ENCODE assay signal across 12 cellular contexts in genomic region chr7:47988496-47989386, GRCh38. TPM values are rescaled to one million over a fixed set of nuclear protein-coding genes. Genes with fewer than 3 reads are reported as not detected.
DNase-seq lines count a peak whose midpoint lies in the region; ATAC-seq and TF ChIP-seq lines count a peak whose summit lies in the region.
"Had no signal": no experiment of that assay in that cellular context is flagged by ENCODE, and none has a peak within 500 bp of the region (broad histone marks: within the 10 kb centered on the region; RNA-seq: fewer than 3 reads in every experiment).

No MANE protein-coding gene starts in this region.

- DNase-seq in BJ (ENCODE audit: low read depth), result no peak
- DNase-seq in HFFc6, result peak; percentile 4
- no peak for DNase-seq in hepatocyte (ENCODE audit: low spot score)
- DNase-seq in aorta, result no peak
- DNase-seq in activated CD4-positive, alpha-beta T cell treated with anti-CD3 and anti-CD28 coated beads for 1 hour, result no peak
- DNase-seq in GDM1 (lab: John Stamatoyannopoulos, UW), result no peak
- DNase-seq: activated CD4-positive, alpha-beta T cell treated with anti-CD3 and anti-CD28 coated beads, Interleukin-2, amount 50 U/mL, for 48 hours; dorsolateral prefrontal cortex; stimulated activated CD4-positive, alpha-beta T cell treated with anti-CD3 and anti-CD28 coated beads, Interleukin-4, amount 100 ng/mL, for 1 hour had no signal

- peak; percentile 51 for TF ChIP-seq CTCF in BJ (IDR thresholded peaks at IDR 0.05; ENCODE audit: insufficient read depth, low read depth, low read length)
- TF ChIP-seq CTCF in HFFc6 (IDR thresholded peaks at IDR 0.05), result peak; percentile 74
- peak; percentile 37 for TF ChIP-seq CTCF in hepatocyte (IDR thresholded peaks at IDR 0.05; ENCODE audit: poor library complexity)

- H3K4me1 ChIP-seq in hepatocyte (ENCODE audit: insufficient read depth) (peaks cover 7% of the 10 kb centered on the region), aorta (ENCODE audit: control insufficient read depth in 1 of 2, insufficient read depth in 2 of 2, low read length in 2 of 2) (no peaks in the 10 kb centered on the region)

- H3K36me3 Mint-ChIP-seq in HFFc6 (ENCODE audit: low read depth), result no peaks in the 10 kb centered on the region

- H3K4me3 Mint-ChIP-seq in HFFc6, result no peak overlapping the region

- no peaks in the 10 kb centered on the region for H3K9me3 Mint-ChIP-seq in HFFc6

- H3K9me3 ChIP-seq in hepatocyte (ENCODE audit: low read depth), result no peaks in the 10 kb centered on the region
- no peaks in the 10 kb centered on the region for H3K9me3 ChIP-seq in aorta (ENCODE audit: control insufficient read depth, low read length)

- CTCF ChIA-PET in BJ (lab: Yijun Ruan, JAX), result interaction anchor here (0.7 to 2.7 kb wide), 16 partner anchors 10 to 233 kb away, joined by 3 to 35 read pairs (median 4); no protein-coding TSS in a partner anchor

- H4K20me1 ChIP-seq in hepatocyte (ENCODE audit: insufficient read depth, poor library complexity, severe bottlenecking), result no peaks in the 10 kb centered on the region

- H3K27me3 Mint-ChIP-seq in HFFc6 (ENCODE audit: insufficient read depth), result peaks cover 1% of the 10 kb centered on the region; the same call in 1 of the 2 replicates

- WGBS in hepatocyte (ENCODE audit: low lambda C conversion rate, missing lambda C conversion rate), result 76% methylated on average over 8 of the region's 8 CpGs
- WGBS in aorta, 2 donors, result 75 to 76% methylated on average over 8 of the region's 8 CpGs

- no peak overlapping the region for H3K4me3 ChIP-seq in BJ (ENCODE audit: low read depth, low read length)
- H3K4me3 ChIP-seq in hepatocyte, result no peak overlapping the region
- H3K4me3 ChIP-seq in aorta (ENCODE audit: low read length in 2 of 2), result no peak overlapping the region
- H3K4me3 ChIP-seq: dorsolateral prefrontal cortex, lung had no signal

- H3K36me3 ChIP-seq in BJ (ENCODE audit: control insufficient read depth, insufficient read depth, low read length) (no peaks in the 10 kb centered on the region), hepatocyte (replicated peaks; ENCODE audit: insufficient read depth, low read depth) (no peaks in the 10 kb centered on the region), aorta (ENCODE audit: control insufficient read depth in 1 of 2, insufficient read depth in 2 of 2, low read length in 1 of 2) (no peaks in the 10 kb centered on the region)

- H3K4me1 Mint-ChIP-seq in HFFc6 (ENCODE audit: low read depth), result peaks cover 18% of the 10 kb centered on the region

- no peaks in the 10 kb centered on the region for H3K79me2 ChIP-seq in hepatocyte

- H3K27ac ChIP-seq in hepatocyte, result peak overlapping the region; percentile 93
- H3K27ac ChIP-seq in aorta (ENCODE audit: low read depth in 1 of 2, low read length in 2 of 2), result no peak overlapping the region
- H3K27ac ChIP-seq: dorsolateral prefrontal cortex had no signal

- peak overlapping the region; percentile 7 for H2AFZ ChIP-seq in hepatocyte

- H3K27me3 ChIP-seq in BJ (ENCODE audit: control insufficient read depth, insufficient read depth, low read length) (no peaks in the 10 kb centered on the region), hepatocyte (no peaks in the 10 kb centered on the region), aorta (ENCODE audit: control insufficient read depth in 1 of 2, insufficient read depth in 2 of 2, low read length in 1 of 2) (no peaks in the 10 kb centered on the region)
- H3K27me3 ChIP-seq: dorsolateral prefrontal cortex had no signal

- ATAC-seq in SK-N-SH treated with all-trans-retinoic acid at 6 μM for 48 hours (peak; percentile 84), aorta (ENCODE audit: low FRiP score) (no peak), HG03097 (IDR thresholded peaks at IDR 0.05; ENCODE audit: low FRiP score, unreplicated experiment) (no peak)

- POLR2A ChIA-PET in BJ (lab: Charles Lee), result no interaction called here

- no peak overlapping the region for H3K27ac Mint-ChIP-seq in HFFc6

- H3K9me2 ChIP-seq in hepatocyte (replicated peaks; ENCODE audit: insufficient read depth), result no peaks in the 10 kb centered on the region

- no peak overlapping the region for H3K4me2 ChIP-seq in hepatocyte

- intact Hi-C loops in aorta (cut with DNase I), result loop anchor here in 1 of 2 donors (10.0 kb wide), 1 partner anchor 46 kb away; the partner anchor contains the start of gene C7orf57

TF ChIP-seq in SK-N-SH treated with all-trans-retinoic acid at 6 μM for 48 hours, 23 proteins besides CTCF, POLR2A, EP300 and RAD21 (continues in another document):
- TF ChIP-seq ARNTL (CRISPR knock-in tag; IDR thresholded peaks at IDR 0.05; ENCODE audit: borderline replicate concordance, low read depth) (no peak), POU6F1 (CRISPR knock-in tag; IDR thresholded peaks at IDR 0.05; ENCODE audit: borderline replicate concordance, low read depth) (no peak), ZNF70 (CRISPR knock-in tag; IDR thresholded peaks at IDR 0.05) (no peak), RARB (CRISPR knock-in tag; IDR thresholded peaks at IDR 0.05) (no peak), PATZ1 (CRISPR knock-in tag; IDR thresholded peaks at IDR 0.05; ENCODE audit: borderline replicate concordance) (no peak), CREB5 (CRISPR knock-in tag; IDR thresholded peaks at IDR 0.05; ENCODE audit: low read depth) (no peak), ISL1 (CRISPR knock-in tag; IDR thresholded peaks at IDR 0.05) (no peak), PPARA (CRISPR knock-in tag; IDR thresholded peaks at IDR 0.05; ENCODE audit: borderline replicate concordance) (no peak), ZNF8 (CRISPR knock-in tag; IDR thresholded peaks at IDR 0.05) (no peak)

RNA-seq across cellular contexts. Expression of gene HUS1, which starts 9.3 kb away (rescaled TPM):
- 14.1 and 23.7 TPM in 2 replicates for polyA plus RNA-seq in BJ (2011; rRNA removed)
- 13.5 and 17.9 TPM in 2 replicates for polyA minus RNA-seq in BJ (2011; rRNA and poly(A)+ RNA removed)
- 10 to 100 TPM; 27.8 to 39.2 (median 34.6) TPM for total RNA-seq in HFFc6 (2021; fragmentation: NEBNext Ultra II Directional; extraction: Animal tissue kit (Norgen Biotek cat#: 25700))
- 27.7 and 29.3 TPM in 2 replicates for total RNA-seq in hepatocyte
- 11.5 and 16.1 TPM in 2 replicates for polyA plus RNA-seq in hepatocyte
- 10 to 100 TPM; 28.2 to 32.9 TPM for total RNA-seq in aorta
- 10 to 100 TPM; 11.9 to 17.7 TPM for polyA plus RNA-seq in aorta

RNA-seq across cellular contexts. Expression of gene SUN3, which starts 40.2 kb away (rescaled TPM):
- polyA plus RNA-seq in BJ (2011; rRNA removed), result not detected in 2 replicates
- not detected in 2 replicates for polyA minus RNA-seq in BJ (2011; rRNA and poly(A)+ RNA removed)
- 1 to 10 TPM in 4 of 6 experiments, not detected in 2; 1.1 to 2.1 (median 1.7) TPM for total RNA-seq in HFFc6 (2021; fragmentation: NEBNext Ultra II Directional; extraction: Animal tissue kit (Norgen Biotek cat#: 25700))
- total RNA-seq in hepatocyte, result not detected in 2 replicates
- not detected in 2 replicates for polyA plus RNA-seq in hepatocyte
- total RNA-seq in aorta, result not detected
- polyA plus RNA-seq in aorta, result not detected
- total RNA-seq: lung had no signal

RNA-seq across cellular contexts. Expression of gene PKD1L1, which starts 40.5 kb away (rescaled TPM):
- polyA plus RNA-seq in BJ (2011; rRNA removed) (0.01 and 0.13 TPM in 2 replicates), hepatocyte (0.07 TPM in 1 of 2 replicates, not detected in the other), aorta (not detected)
- 0.05 TPM in 2 replicates for polyA minus RNA-seq in BJ (2011; rRNA and poly(A)+ RNA removed)
- total RNA-seq in HFFc6 (2021; fragmentation: NEBNext Ultra II Directional; extraction: Animal tissue kit (Norgen Biotek cat#: 25700)), result under 1 TPM in 2 of 6 experiments, not detected in 4; 0.03 to 0.14 TPM
- total RNA-seq in hepatocyte (under 0.01 and 0.07 TPM in 2 replicates), aorta (1 to 10 TPM in 1 of 2 donors, under 1 TPM in 1; 0.52 to 1.2 TPM)

RNA-seq across cellular contexts. Expression of gene C7orf57, which starts 46.6 kb away (rescaled TPM):
- 0.07 TPM in 2 replicates for polyA plus RNA-seq in BJ (2011; rRNA removed)
- not detected in 2 replicates for polyA minus RNA-seq in BJ (2011; rRNA and poly(A)+ RNA removed)
- under 1 TPM in 1 of 6 experiments, not detected in 5; 0.14 TPM for total RNA-seq in HFFc6 (2021; fragmentation: NEBNext Ultra II Directional; extraction: Animal tissue kit (Norgen Biotek cat#: 25700))
- 0.43 TPM in 1 of 2 replicates, not detected in the other for total RNA-seq in hepatocyte
- not detected in 2 replicates for polyA plus RNA-seq in hepatocyte
- total RNA-seq in aorta, result not detected
- not detected for polyA plus RNA-seq in aorta
